1 cellular context compared by ENCODE assay signal in the genomic region with DNA sequence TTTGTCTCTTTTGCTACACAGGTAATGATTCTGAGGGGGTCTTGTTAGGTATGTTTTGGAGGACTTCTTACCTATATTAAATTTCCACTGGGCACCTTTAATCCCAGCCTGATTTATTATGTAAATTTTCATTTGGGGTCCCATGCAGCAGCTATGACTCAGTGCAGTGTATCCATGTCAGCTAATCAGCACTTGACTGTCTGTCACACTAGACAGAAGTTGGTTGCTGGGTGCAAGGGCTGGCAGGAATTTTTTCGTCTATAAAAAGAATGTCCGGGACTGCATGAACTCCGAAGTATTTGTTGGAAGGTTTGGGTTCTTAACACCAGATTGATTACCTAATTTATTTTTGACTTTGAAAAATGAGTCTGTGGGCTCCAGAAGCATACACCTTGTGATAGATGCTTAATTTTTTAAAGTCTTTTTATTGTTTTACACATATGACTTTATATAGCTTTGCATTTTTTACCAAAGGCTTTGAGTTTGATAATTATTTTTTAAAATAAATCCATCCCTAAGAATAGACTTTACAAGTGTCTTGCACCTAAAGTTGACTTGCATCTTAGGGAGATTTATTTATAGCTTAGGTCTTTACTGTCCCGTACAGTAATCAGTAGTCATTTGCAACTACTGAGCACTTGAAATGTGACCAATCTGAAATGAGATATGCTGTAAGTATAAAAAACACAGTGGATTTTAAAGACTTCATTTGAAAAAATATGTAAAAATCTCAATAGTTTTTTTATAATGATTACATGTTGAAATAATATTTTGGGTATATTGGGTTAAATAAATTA.
TF ChIP-seq lines count a peak whose summit lies in the region.

No MANE protein-coding gene starts in this region.

TF ChIP-seq in SK-N-SH, 30 proteins besides CTCF, POLR2A, EP300 and RAD21 (continued from another document):
- no peak for TF ChIP-seq REST (IDR thresholded peaks at IDR 0.05; ENCODE audit: low read depth, low read length)
- no peak for TF ChIP-seq FOXJ3 (CRISPR knock-in tag; IDR thresholded peaks at IDR 0.05)
